Comparison of ENCODE assay signal across 19 cellular contexts in the genomic region with DNA sequence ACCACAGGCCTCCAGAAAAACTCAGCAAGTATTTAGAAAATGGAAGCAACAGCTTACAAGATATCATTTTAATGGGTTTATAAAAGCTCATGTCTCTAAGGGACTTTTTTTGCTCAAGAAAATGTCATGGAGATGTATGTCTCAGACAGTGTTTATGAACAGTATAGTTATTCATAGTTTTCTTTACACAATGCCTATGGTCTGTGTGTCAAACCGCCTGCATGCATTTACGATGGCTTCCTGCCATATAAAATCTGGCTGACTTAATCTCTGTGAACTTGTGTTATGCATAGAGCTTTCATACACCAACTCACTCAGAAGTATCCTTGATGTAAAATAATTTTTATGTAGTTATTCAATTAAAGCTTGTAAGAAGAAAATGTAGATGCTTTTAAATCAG.
"Had no signal": no experiment of that assay in that cellular context is flagged by ENCODE, and none has a peak within 500 bp of the region (broad histone marks: within the 10 kb centered on the region; RNA-seq: fewer than 3 reads in every experiment).

No MANE protein-coding gene starts in this region.

- H3K36me3 Mint-ChIP-seq: activated naive CD8-positive, alpha-beta T cell had no signal

- H3K27ac ChIP-seq: body of pancreas, vagina had no signal

- H3K4me3 ChIP-seq: body of pancreas, lung, vagina had no signal

- H3K27me3 ChIP-seq: body of pancreas, vagina had no signal

- H3K4me1 ChIP-seq: body of pancreas, vagina had no signal

- H3K4me1 Mint-ChIP-seq: activated CD4-positive, alpha-beta T cell treated with anti-CD3 and anti-CD28 coated beads for 36 hours; central memory CD8-positive, alpha-beta T cell; nephron progenitor cell; WTC11 had no signal

- H3K27me3 Mint-ChIP-seq: activated CD4-positive, alpha-beta T cell treated with anti-CD3 and anti-CD28 coated beads for 36 hours; activated naive CD8-positive, alpha-beta T cell; central memory CD8-positive, alpha-beta T cell; stimulated activated naive CD8-positive, alpha-beta T cell treated with anti-CD3 and anti-CD28 coated beads, Interleukin-15, Interleukin-2, amounts not matched to agents 100 ng/mL and 50 ng/mL, for 24 hours had no signal

- H3K36me3 ChIP-seq: vagina had no signal

- H3K4me3 Mint-ChIP-seq: activated CD4-positive, alpha-beta T cell treated with anti-CD3 and anti-CD28 coated beads for 36 hours; activated naive CD8-positive, alpha-beta T cell; central memory CD8-positive, alpha-beta T cell; nephron progenitor cell; stimulated activated naive CD8-positive, alpha-beta T cell treated with anti-CD3 and anti-CD28 coated beads, Interleukin-15, Interleukin-2, amounts not matched to agents 100 ng/mL and 50 ng/mL, for 24 hours; WTC11 had no signal

- ATAC-seq: activated CD4-positive, alpha-beta T cell treated with anti-CD3 and anti-CD28 coated beads for 36 hours; body of pancreas; left lobe of liver; WTC11 had no signal

- H3K9me3 ChIP-seq: vagina had no signal

- DNase-seq: activated CD4-positive, alpha-beta T cell treated with anti-CD3 and anti-CD28 coated beads for 36 hours; activated CD4-positive, alpha-beta T cell treated with anti-CD3 and anti-CD28 coated beads, Interleukin-2, amount 50 U/mL, for 48 hours; activated T-cell treated with anti-CD3 and anti-CD28 coated beads for 4 hours; body of pancreas; cortex of kidney; erythroblast; islet precursor cell; midbrain; nephron progenitor cell; occipital lobe; retina; trophoblast cell had no signal

- H3K27ac Mint-ChIP-seq: activated CD4-positive, alpha-beta T cell treated with anti-CD3 and anti-CD28 coated beads for 36 hours; activated naive CD8-positive, alpha-beta T cell; nephron progenitor cell; stimulated activated naive CD8-positive, alpha-beta T cell treated with anti-CD3 and anti-CD28 coated beads, Interleukin-15, Interleukin-2, amounts not matched to agents 100 ng/mL and 50 ng/mL, for 24 hours; WTC11 had no signal
